ENCODE assay signal across 8 cellular contexts in genomic region chr14:99971087-99971928, GRCh38.
DNase-seq lines count a peak whose midpoint lies in the region; ATAC-seq and TF ChIP-seq lines count a peak whose summit lies in the region.

No MANE protein-coding gene starts in this region.

- TF ChIP-seq CTCF in neural cell (IDR thresholded peaks at IDR 0.05; ENCODE audit: poor library complexity, severe bottlenecking): no peak

- peaks cover 6% of the 10 kb centered on the region for H3F3A ChIP-seq in neural cell (ENCODE audit: insufficient read depth, low read length, poor library complexity, severe bottlenecking)

- ATAC-seq in GM19463 (IDR thresholded peaks at IDR 0.05; ENCODE audit: unreplicated experiment): peak; percentile 65

- H3K36me3 ChIP-seq in neural cell (ENCODE audit: insufficient read depth, low read length): no peaks in the 10 kb centered on the region

- no peak overlapping the region for H3K4me2 ChIP-seq in neural cell (ENCODE audit: low read length)

- peaks cover 41% of the 10 kb centered on the region for H3K79me2 ChIP-seq in neural cell (replicated peaks; ENCODE audit: insufficient read depth, low read length)

- H2AFZ ChIP-seq in neural cell (ENCODE audit: low read depth, low read length): no peak overlapping the region

- H3K27ac ChIP-seq in neural cell (ENCODE audit: low read length): peak overlapping the region; percentile 83

- no peaks in the 10 kb centered on the region for H3K9me2 ChIP-seq in neural cell (ENCODE audit: insufficient read depth, low read length)

- TF ChIP-seq RAD21 in Ishikawa (IDR thresholded peaks at IDR 0.05; ENCODE audit: low read depth) (no peak), neural cell (conservative IDR thresholded peaks at IDR 0.05) (no peak)

- peak overlapping the region; percentile 97 for H3K4me3 ChIP-seq in neural cell (ENCODE audit: low read length)

- DNase-seq in C1 segment of cervical spinal cord (lab: John Stamatoyannopoulos, UW) (peak in 12 of 14 donors; percentile 55 to 81 (median 69)), RPMI7951 (ENCODE audit: low read depth) (peak; percentile 40), fibroblast of the conjunctiva (ENCODE audit: low read depth) (peak; percentile 61)
- peak; percentile 67 for DNase-seq in activated effector memory CD4-positive, alpha-beta T cell treated with Interleukin-2 at 50 U/mL for 16 hours
- DNase-seq in stimulated activated naive CD4-positive, alpha-beta T cell treated with Interleukin-2 at 50 U/mL for 16 hours (lab: John Stamatoyannopoulos, UW): peak; percentile 82

- H3K9ac ChIP-seq in neural cell (ENCODE audit: low read length): peak overlapping the region; percentile 91

- H4K20me1 ChIP-seq in neural cell (ENCODE audit: insufficient read depth): no peaks in the 10 kb centered on the region

- no peaks in the 10 kb centered on the region for H3K27me3 ChIP-seq in neural cell (ENCODE audit: insufficient read depth, low read depth, low read length)

- TF ChIP-seq EP300 in Ishikawa (IDR thresholded peaks at IDR 0.05; ENCODE audit: borderline replicate concordance): no peak
- TF ChIP-seq EP300 in neural cell (conservative IDR thresholded peaks at IDR 0.05; ENCODE audit: poor library complexity, severe bottlenecking): no peak

- H3K9me3 ChIP-seq in neural cell (ENCODE audit: low read length): peaks cover 5% of the 10 kb centered on the region

TF ChIP-seq in Ishikawa, 13 proteins besides CTCF, POLR2A, EP300 and RAD21:
- TF ChIP-seq CREB1 (IDR thresholded peaks at IDR 0.05; ENCODE audit: low read depth): no peak
- no peak for TF ChIP-seq NFIC (IDR thresholded peaks at IDR 0.05)
- TF ChIP-seq CEBPB (IDR thresholded peaks at IDR 0.05): no peak
- no peak for TF ChIP-seq TEAD4 (IDR thresholded peaks at IDR 0.05)
- no peak for TF ChIP-seq TAF1 (IDR thresholded peaks at IDR 0.05; ENCODE audit: low read depth)
- TF ChIP-seq YY1 (IDR thresholded peaks at IDR 0.05; ENCODE audit: low read depth): peak; percentile 63; the same call in 1 of the 2 replicates
- TF ChIP-seq TCF12 (IDR thresholded peaks at IDR 0.05; ENCODE audit: low read depth): no peak
- no peak for TF ChIP-seq REST (IDR thresholded peaks at IDR 0.05; ENCODE audit: low read depth)
- no peak for TF ChIP-seq ZBTB7A (IDR thresholded peaks at IDR 0.05; ENCODE audit: low read depth)
- peak; percentile 83 for TF ChIP-seq USF1 (IDR thresholded peaks at IDR 0.05)
- peak; percentile 93 for TF ChIP-seq MAX (IDR thresholded peaks at IDR 0.05)
TF ChIP-seq in Ishikawa: peak in this region for 3.

TF ChIP-seq in neural cell, 6 proteins besides CTCF, POLR2A, EP300 and RAD21:
- TF ChIP-seq MXI1 (conservative IDR thresholded peaks at IDR 0.05; ENCODE audit: poor library complexity, severe bottlenecking): peak; percentile 27
- TF ChIP-seq EZH2 (IDR thresholded peaks at IDR 0.05; ENCODE audit: borderline replicate concordance, insufficient read depth, low read length, poor library complexity, severe bottlenecking): no peak
- peak; percentile 44 for TF ChIP-seq TAF1 (IDR thresholded peaks at IDR 0.05; ENCODE audit: low read depth)
- peak; percentile 71 for TF ChIP-seq POLR2AphosphoS5 (IDR thresholded peaks at IDR 0.05)
- no peak for TF ChIP-seq REST (IDR thresholded peaks at IDR 0.05; ENCODE audit: borderline replicate concordance)

Comparison
In these comparisons a context has a peak if more than half of its experiments do, and no peak if none do; other contexts are left out.
1. Peak in every context shown above with its lines: DNase-seq, ATAC-seq, H3K4me3 ChIP-seq and H3K27ac ChIP-seq.